In the genomic region with DNA sequence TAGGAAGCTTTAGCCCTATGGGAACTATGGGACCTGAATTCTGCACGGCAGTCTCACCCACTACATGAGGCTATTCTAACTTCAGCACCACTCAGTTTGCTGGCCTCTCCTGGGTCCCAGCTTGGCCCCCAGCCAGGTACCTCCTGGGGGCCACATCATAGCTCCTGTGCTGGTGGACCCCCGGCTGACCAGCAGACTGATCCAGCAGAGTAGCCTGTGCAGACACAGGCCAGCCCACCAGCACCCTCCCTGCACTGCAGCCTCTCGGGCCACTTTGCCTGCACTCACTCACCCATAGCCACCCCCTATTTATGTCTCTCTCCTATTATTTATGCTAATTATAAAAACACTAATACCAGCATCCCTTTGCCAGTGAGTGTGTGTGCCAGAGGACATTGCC, we compare ENCODE assay signal across 7 cellular contexts. TPM values are rescaled to one million over a fixed set of nuclear protein-coding genes. Genes with fewer than 3 reads are reported as not detected.
"Had no signal": no experiment of that assay in that cellular context is flagged by ENCODE, and none has a peak within 500 bp of the region (broad histone marks: within the 10 kb centered on the region; RNA-seq: fewer than 3 reads in every experiment).

No MANE protein-coding gene starts in this region.

- H3K27ac Mint-ChIP-seq: GM23338 had no signal

- H3K4me3 Mint-ChIP-seq: GM23338, H9 had no signal

- DNase-seq: H9, HCEC 1CT, IMR-90 had no signal

- ATAC-seq: GM23338, K562 had no signal

- H3K4me3 ChIP-seq: GM23338, K562 had no signal

RNA-seq across cellular contexts. Expression of a gene that starts 1.2 kb away (rescaled TPM):
- total RNA-seq: H1, H9, HT-29, IMR-90, K562 had no signal

RNA-seq across cellular contexts. Expression of a gene that starts 23.5 kb away (rescaled TPM):
- total RNA-seq: GM23338, H1, H9, HT-29, IMR-90, K562 had no signal

RNA-seq across cellular contexts. Expression of a gene that starts 34.7 kb away (rescaled TPM):
- total RNA-seq: GM23338, H1, H9, HT-29, IMR-90, K562 had no signal

RNA-seq across cellular contexts. Expression of a gene that starts 56.5 kb away (rescaled TPM):
- total RNA-seq: GM23338, H1, H9, HT-29, IMR-90, K562 had no signal

RNA-seq across cellular contexts. Expression of a gene that starts 56.6 kb away (rescaled TPM):
- total RNA-seq: GM23338, H1, H9, HT-29, IMR-90, K562 had no signal
